ENCODE assay signal across 1 cellular context in genomic region chr17:30363715-30364202, GRCh38.
A peak's percentile ranks its signal among the peaks of the same experiment; 100 is the strongest.
TF ChIP-seq lines count a peak whose summit lies in the region.

No MANE protein-coding gene starts in this region.

TF ChIP-seq in GM12878, 131 proteins besides CTCF, POLR2A, EP300 and RAD21 (continued from another document):
- TF ChIP-seq ZBTB4 (CRISPR knock-in tag; IDR thresholded peaks at IDR 0.05) (no peak), SMAD5 (IDR thresholded peaks at IDR 0.05; ENCODE audit: low read depth) (no peak), NR2F1 (conservative IDR thresholded peaks at IDR 0.05) (peak; percentile 95), EGR1 (IDR thresholded peaks at IDR 0.05; ENCODE audit: borderline replicate concordance in 1 of 2, low read depth in 2 of 2, low read length in 2 of 2) (peak in 1 of 2 experiments; percentile 77; a peak in 1 of 3 replicates), RELB (IDR thresholded peaks at IDR 0.05; ENCODE audit: low read depth) (peak; percentile 96), PBX3 (IDR thresholded peaks at IDR 0.05; ENCODE audit: insufficient replicate concordance, low read depth, low read length) (peak; percentile 62), MEF2A (IDR thresholded peaks at IDR 0.05; ENCODE audit: insufficient read depth, low read depth, low read length) (peak; percentile 67; the same call in 1 of the 2 replicates), ESRRA (IDR thresholded peaks at IDR 0.05; ENCODE audit: low read length) (peak; percentile 56; the same call in 1 of the 2 replicates), NBN (IDR thresholded peaks at IDR 0.05) (peak; percentile 95), GATAD2B (conservative IDR thresholded peaks at IDR 0.05; ENCODE audit: low read depth) (0 out of 2 replicates have a peak, but pooled peaks have one; percentile 66), CREB1 (IDR thresholded peaks at IDR 0.05; ENCODE audit: low read depth) (peak; percentile 43; the same call in 1 of the 2 replicates), E2F8 (IDR thresholded peaks at IDR 0.05; ENCODE audit: low read depth, partially characterized antibody) (no peak), SIX5 (IDR thresholded peaks at IDR 0.05; ENCODE audit: low read depth, low read length, severe bottlenecking) (peak; percentile 11), PRDM15 (CRISPR knock-in tag; IDR thresholded peaks at IDR 0.05) (no peak), TCF12 (IDR thresholded peaks at IDR 0.05; ENCODE audit: low read depth, low read length) (0 out of 2 replicates have a peak, but pooled peaks have one; percentile 49), ZNF622 (IDR thresholded peaks at IDR 0.05) (no peak), JUNB (IDR thresholded peaks at IDR 0.05) (no peak), ATF7 (IDR thresholded peaks at IDR 0.05; ENCODE audit: low read depth) (peak; percentile 89), ZNF384 (IDR thresholded peaks at IDR 0.05; ENCODE audit: borderline replicate concordance, low read depth, low read length) (peak; percentile 88), ATF2 (IDR thresholded peaks at IDR 0.05; ENCODE audit: low read length) (peak; percentile 86), EED (IDR thresholded peaks at IDR 0.05; ENCODE audit: low read depth) (peak; percentile 98), MEF2B (IDR thresholded peaks at IDR 0.05; ENCODE audit: partially characterized antibody, poor library complexity, severe bottlenecking) (peak; percentile 79), CBFB (IDR thresholded peaks at IDR 0.05; ENCODE audit: low read depth) (peak; percentile 87), MLLT1 (IDR thresholded peaks at IDR 0.05) (peak; percentile 83), TCF7 (IDR thresholded peaks at IDR 0.05; ENCODE audit: borderline replicate concordance) (no peak), STAT1 (conservative IDR thresholded peaks at IDR 0.05) (no peak), NFIC (IDR thresholded peaks at IDR 0.05; ENCODE audit: low read depth, low read length) (peak; percentile 88), CREM (IDR thresholded peaks at IDR 0.05; ENCODE audit: low read depth) (peak; percentile 74; the same call in 1 of the 2 replicates), PAX5 (IDR thresholded peaks at IDR 0.05; ENCODE audit: borderline replicate concordance, low read depth, low read length) (peak; percentile 95), RUNX3 (IDR thresholded peaks at IDR 0.05; ENCODE audit: low read length) (peak; percentile 97), BHLHE40 (IDR thresholded peaks at IDR 0.05; ENCODE audit: borderline replicate concordance in 1 of 2, low read depth in 2 of 2, low read length in 1 of 2) (peak; percentile 68 to 84), BACH1 (IDR thresholded peaks at IDR 0.05; ENCODE audit: borderline replicate concordance) (peak; percentile 37; the same call in 1 of the 2 replicates), CEBPB (IDR thresholded peaks at IDR 0.05; ENCODE audit: borderline replicate concordance in 1 of 2, low read depth in 2 of 2, low read length in 2 of 2) (peak; percentile 32 to 76; a peak in 2 of 4 replicates), DPF2 (IDR thresholded peaks at IDR 0.05) (peak; percentile 95), CHD2 (IDR thresholded peaks at IDR 0.05; ENCODE audit: borderline replicate concordance, low read depth, low read length) (peak; percentile 57; the same call in 1 of the 2 replicates), HDGF (IDR thresholded peaks at IDR 0.05) (0 out of 2 replicates have a peak, but pooled peaks have one; percentile 10), SMAD1 (IDR thresholded peaks at IDR 0.05; ENCODE audit: low read depth, partially characterized antibody) (peak; percentile 58), BCL11A (IDR thresholded peaks at IDR 0.05; ENCODE audit: low read depth, low read length) (peak; percentile 75), E4F1 (IDR thresholded peaks at IDR 0.05; ENCODE audit: borderline replicate concordance, partially characterized antibody) (peak; percentile 26), SP1 (IDR thresholded peaks at IDR 0.05; ENCODE audit: low read depth, low read length) (peak; percentile 57), FOXM1 (IDR thresholded peaks at IDR 0.05; ENCODE audit: low read depth, low read length) (peak; percentile 81; the same call in 1 of the 2 replicates), MTA2 (IDR thresholded peaks at IDR 0.05; ENCODE audit: low read depth) (peak; percentile 92), IKZF2 (IDR thresholded peaks at IDR 0.05) (peak; percentile 99), ETV6 (conservative IDR thresholded peaks at IDR 0.05 in 1 of 2, IDR thresholded peaks at IDR 0.05 in 1 of 2; ENCODE audit: borderline replicate concordance in 1 of 2, low read depth in 1 of 2) (peak in 1 of 2 experiments; percentile 40; a peak in 1 of 4 replicates), ZNF217 (IDR thresholded peaks at IDR 0.05) (peak; percentile 77; the same call in 1 of the 2 replicates)
